In genomic region chr15:99406120-99406519, GRCh38 we compare ENCODE assay signal across 21 cellular contexts.
DNase-seq lines count a peak whose midpoint lies in the region; ATAC-seq and TF ChIP-seq lines count a peak whose summit lies in the region.
"Had no signal": no experiment of that assay in that cellular context is flagged by ENCODE, and none has a peak within 500 bp of the region (broad histone marks: within the 10 kb centered on the region; RNA-seq: fewer than 3 reads in every experiment).

No MANE protein-coding gene starts in this region.

- H2AFZ ChIP-seq in DND-41 (ENCODE audit: low read depth, low read length) = no peak overlapping the region

- H3K4me2 ChIP-seq in DND-41 (ENCODE audit: insufficient read depth, low read length) = no peak overlapping the region
- H3K4me2 ChIP-seq: BLaER1 had no signal

- H3K9me3 ChIP-seq in DND-41 (ENCODE audit: insufficient read depth, low read length, severe bottlenecking) (no peaks in the 10 kb centered on the region), tibial artery (no peaks in the 10 kb centered on the region)
- H3K9me3 ChIP-seq: BE2C, BLaER1 had no signal

- intact Hi-C loops in tibial artery (cut with DNase I; ENCODE audit: low total_unique reads) = no loop called here

- H4K20me1 ChIP-seq in DND-41 (ENCODE audit: insufficient read depth, low read length) = no peaks in the 10 kb centered on the region
- H4K20me1 ChIP-seq: BLaER1 had no signal

- H3K27ac ChIP-seq in DND-41 (ENCODE audit: low read length) (no peak overlapping the region), RWPE1 (peak overlapping the region; percentile 83), tibial artery (no peak overlapping the region)
- H3K27ac ChIP-seq: BLaER1 had no signal

- H3K4me1 ChIP-seq in DND-41 (ENCODE audit: insufficient read depth, low read length) = peaks cover 20% of the 10 kb centered on the region
- peaks cover 0 to 43% (median 36%) of the 10 kb centered on the region in 4 donors for H3K4me1 ChIP-seq in tibial artery

- H3K9ac ChIP-seq in DND-41 (ENCODE audit: low read depth, low read length) = no peak overlapping the region
- H3K9ac ChIP-seq: BLaER1 had no signal

- POLR2A ChIA-PET in RWPE1 (lab: Yijun Ruan, JAX; ENCODE audit: low non-redundant PET) = no interaction called here

- ATAC-seq in DND-41 (ENCODE audit: insufficient read depth, low read depth) = peak; percentile 31; the same call in 2 of the 3 replicates
- ATAC-seq: GM12878 had no signal

- no peaks in the 10 kb centered on the region for H3K79me2 ChIP-seq in DND-41 (ENCODE audit: insufficient read depth, low read length)

- CTCF ChIA-PET in RWPE1 (lab: Yijun Ruan, JAX) = no interaction called here

- H3K27me3 ChIP-seq in DND-41 (ENCODE audit: insufficient read depth, low read length, poor library complexity) (no peaks in the 10 kb centered on the region), tibial artery (no peaks in the 10 kb centered on the region)
- H3K27me3 ChIP-seq: BE2C, BLaER1 had no signal

- H3K36me3 ChIP-seq in DND-41 (ENCODE audit: insufficient read depth, low read length) (no peaks in the 10 kb centered on the region), tibial artery (no peaks in the 10 kb centered on the region)
- H3K36me3 ChIP-seq: BE2C, BLaER1 had no signal

- H3K4me3 ChIP-seq in DND-41 (ENCODE audit: low read depth in 1 of 2, low read length in 2 of 2) (no peak overlapping the region), tibial artery (no peak overlapping the region)
- H3K4me3 ChIP-seq: BLaER1, GM12878 had no signal

- TF ChIP-seq CTCF in DND-41 (IDR thresholded peaks at IDR 0.05; ENCODE audit: borderline replicate concordance, extremely low read depth, low read length, poor library complexity, severe bottlenecking) = no peak
- no peak for TF ChIP-seq CTCF in RWPE1 (conservative IDR thresholded peaks at IDR 0.05; ENCODE audit: low read depth)
- TF ChIP-seq CTCF in tibial artery (IDR thresholded peaks at IDR 0.05) = no peak

- peak; percentile 26 for DNase-seq in DND-41
- no peak for DNase-seq in RWPE1 (ENCODE audit: low spot score)
- DNase-seq in mesenteric fat pad (ENCODE audit: low spot score) = peak; percentile 84
- DNase-seq in tibial artery = no peak
- DNase-seq in DMS153 treated with DMSO at 0.1 percent for 48 hours (lab: John Stamatoyannopoulos, UW; ENCODE audit: unreplicated experiment) = no peak
- DNase-seq in effector CD4-positive, alpha-beta T cell = no peak
- DNase-seq: 8988T; ACHN; BE2C; C1 segment of cervical spinal cord; CD4-positive, alpha-beta memory T cell; CD4-positive, CD25-positive, alpha-beta regulatory T cell; CD8-positive, alpha-beta memory T cell; COR-L47; DMS 273 treated with DMSO at 0.1 percent for 48 hours; DMS153; DMS79 treated with DMSO at 0.1 percent for 48 hours; EL; GDM1 had no signal

Comparison
In these comparisons a context has a peak if more than half of its experiments do, and no peak if none do; other contexts are left out.
1. DNase-seq: peak in DND-41 (single experiment) and mesenteric fat pad (single experiment); none in RWPE1 (single experiment), tibial artery (0 of 2), DMS153 treated with DMSO at 0.1 percent for 48 hours (single experiment) and effector CD4-positive, alpha-beta T cell (single experiment).